ENCODE assay signal across 24 cellular contexts in the genomic region with DNA sequence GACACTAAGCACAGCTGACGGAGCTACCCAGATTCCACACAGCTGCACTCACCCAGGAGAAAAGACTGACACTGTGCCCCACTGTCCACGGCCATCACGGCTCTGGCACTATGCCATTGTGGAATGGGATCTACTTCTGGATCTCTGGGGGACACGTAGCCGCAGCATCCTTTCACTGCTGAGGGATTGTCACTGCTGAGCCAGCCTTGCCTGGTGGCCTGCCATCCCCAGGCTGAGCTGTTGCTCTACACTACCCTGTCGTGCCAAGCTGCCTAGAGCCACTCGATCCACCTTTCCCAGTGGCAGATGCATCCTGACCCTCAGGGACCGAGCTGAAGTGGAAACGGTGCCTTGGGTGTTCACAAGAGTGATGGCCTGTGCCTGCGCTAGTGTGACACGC. TPM values are rescaled to one million over a fixed set of nuclear protein-coding genes. Genes with fewer than 3 reads are reported as not detected.
DNase-seq lines count a peak whose midpoint lies in the region; ATAC-seq and TF ChIP-seq lines count a peak whose summit lies in the region.
"Had no signal": no experiment of that assay in that cellular context is flagged by ENCODE, and none has a peak within 500 bp of the region (broad histone marks: within the 10 kb centered on the region; RNA-seq: fewer than 3 reads in every experiment).

No MANE protein-coding gene starts in this region.

- H3K36me3 ChIP-seq in upper lobe of right lung: no peaks in the 10 kb centered on the region
- H3K36me3 ChIP-seq: BLaER1, Peyer's patch had no signal

- TF ChIP-seq CTCF in coronary artery (IDR thresholded peaks at IDR 0.05) (no peak), upper lobe of right lung (IDR thresholded peaks at IDR 0.05) (no peak)

- H3K27ac ChIP-seq in coronary artery (no peak overlapping the region), upper lobe of right lung (no peak overlapping the region)
- H3K27ac ChIP-seq: BLaER1, Peyer's patch had no signal

- peak; percentile 25 for ATAC-seq in upper lobe of right lung
- ATAC-seq in GM21367 (IDR thresholded peaks at IDR 0.05; ENCODE audit: unreplicated experiment): no peak

- H3K4me3 ChIP-seq in coronary artery (no peak overlapping the region), upper lobe of right lung (no peak overlapping the region)
- H3K4me3 ChIP-seq: BLaER1, Peyer's patch had no signal

- no peaks in the 10 kb centered on the region for H3K9me3 ChIP-seq in upper lobe of right lung
- H3K9me3 ChIP-seq: BLaER1, Peyer's patch had no signal

- H3K4me1 ChIP-seq in upper lobe of right lung: no peaks in the 10 kb centered on the region
- H3K4me1 ChIP-seq: Peyer's patch had no signal

- DNase-seq in activated T-cell treated with anti-CD3 and anti-CD28 coated beads, Interleukin-2, amount 50 U/mL, for 48 hours: peak; percentile 9
- DNase-seq in activated T-cell treated with anti-CD3 and anti-CD28 coated beads, Interleukin-2, amount 50 U/mL, for 1 hour: no peak
- peak; percentile 45 for DNase-seq in coronary artery (ENCODE audit: low spot score)
- DNase-seq in myocyte (ENCODE audit: low read depth): peak; percentile 9
- DNase-seq in upper lobe of right lung: peak; percentile 59
- no peak for DNase-seq in NCI-H524 treated with DMSO at 0.1 percent for 48 hours (lab: John Stamatoyannopoulos, UW)
- DNase-seq in ecto neural progenitor cell (ENCODE audit: low spot score): no peak
- DNase-seq: CD4-positive, CD25-positive, alpha-beta regulatory T cell; H7; HFFc6; KG1; MM.1S; NCI-H1417 treated with DMSO at 0.1 percent for 48 hours; NCI-H1694 treated with DMSO at 0.1 percent for 48 hours; NCI-H2081; NCI-H2227 treated with DMSO at 0.1 percent for 48 hours; NCI-H69; SHP77 treated with DMSO at 0.1 percent for 48 hours had no signal

- no peaks in the 10 kb centered on the region for H3K27me3 ChIP-seq in upper lobe of right lung
- H3K27me3 ChIP-seq: BLaER1, Peyer's patch had no signal

- intact Hi-C loops in upper lobe of right lung (cut with DNase I): no loop called here

RNA-seq across cellular contexts. Expression of a gene that starts 5.0 kb away (rescaled TPM):
- not detected in 2 replicates for total RNA-seq in myocyte
- polyA plus RNA-seq in myocyte (2012): not detected
- 9.1 TPM for total RNA-seq in upper lobe of right lung
- total RNA-seq: A172; CD4-positive, CD25-positive, alpha-beta regulatory T cell; H7; HFFc6; NCI-H460; OCI-LY7 had no signal
- polyA plus RNA-seq: CD4-positive, CD25-positive, alpha-beta regulatory T cell had no signal

RNA-seq across cellular contexts. Expression of a gene that starts 18.8 kb away (rescaled TPM):
- total RNA-seq in myocyte (not detected in 2 replicates), upper lobe of right lung (18.8 TPM)
- not detected for polyA plus RNA-seq in myocyte (2012)
- total RNA-seq: A172; CD4-positive, CD25-positive, alpha-beta regulatory T cell; H7; HFFc6; NCI-H460; OCI-LY7 had no signal

RNA-seq across cellular contexts. Expression of a gene that starts 19.5 kb away (rescaled TPM):
- total RNA-seq in myocyte (not detected in 2 replicates), upper lobe of right lung (21.4 TPM)
- polyA plus RNA-seq in myocyte (2012): 0.09 TPM
- total RNA-seq: A172; CD4-positive, CD25-positive, alpha-beta regulatory T cell; H7; HFFc6; NCI-H460; OCI-LY7 had no signal

RNA-seq across cellular contexts. Expression of a gene that starts 39.3 kb away (rescaled TPM):
- total RNA-seq in myocyte: not detected in 2 replicates
- polyA plus RNA-seq in myocyte (2012): 0.28 TPM
- total RNA-seq in upper lobe of right lung: 61.5 TPM
- total RNA-seq: A172, H7, HFFc6, NCI-H460, OCI-LY7 had no signal

RNA-seq across cellular contexts. Expression of a gene that starts 50.9 kb away (rescaled TPM):
- total RNA-seq in myocyte: not detected in 2 replicates
- not detected for polyA plus RNA-seq in myocyte (2012)
- total RNA-seq in upper lobe of right lung: 13.5 TPM
- total RNA-seq: A172; CD4-positive, CD25-positive, alpha-beta regulatory T cell; H7; HFFc6; NCI-H460; OCI-LY7 had no signal

Comparison
In these comparisons a context has a peak if more than half of its experiments do, and no peak if none do; other contexts are left out.
1. DNase-seq: peak in activated T-cell treated with anti-CD3 and anti-CD28 coated beads, Interleukin-2, amount 50 U/mL, for 48 hours (2 of 2), coronary artery (single experiment), myocyte (single experiment) and upper lobe of right lung (single experiment); none in activated T-cell treated with anti-CD3 and anti-CD28 coated beads, Interleukin-2, amount 50 U/mL, for 1 hour (single experiment), NCI-H524 treated with DMSO at 0.1 percent for 48 hours (single experiment) and ecto neural progenitor cell (single experiment).
2. RNA of a gene that starts 5.0 kb away (total RNA-seq): 9.1 TPM in upper lobe of right lung (single experiment); not detected in myocyte; every median in the first group is over 10 times any median in the second.
3. RNA of a gene that starts 18.8 kb away (total RNA-seq): 18.8 TPM in upper lobe of right lung (single experiment); not detected in myocyte; every median in the first group is over 10 times any median in the second.
4. RNA of a gene that starts 19.5 kb away (total RNA-seq): 21.4 TPM in upper lobe of right lung (single experiment); not detected in myocyte; every median in the first group is over 10 times any median in the second.